In genomic region chr11:116849491-116849890, GRCh38 we compare ENCODE assay signal across 19 cellular contexts. TPM values are rescaled to one million over a fixed set of nuclear protein-coding genes. Genes with fewer than 3 reads are reported as not detected.
DNase-seq lines count a peak whose midpoint lies in the region; ATAC-seq and TF ChIP-seq lines count a peak whose summit lies in the region.
"Had no signal": no experiment of that assay in that cellular context is flagged by ENCODE, and none has a peak within 500 bp of the region (broad histone marks: within the 10 kb centered on the region; RNA-seq: fewer than 3 reads in every experiment).

No MANE protein-coding gene starts in this region.

- no peak overlapping the region for H3K56ac ChIP-seq in H9 (ENCODE audit: insufficient read length, low read depth, low read length)

- H4K91ac ChIP-seq in H9 (ENCODE audit: insufficient read length, low read depth, low read length), result no peak overlapping the region

- no peak overlapping the region for H3T11ph ChIP-seq in H9 (ENCODE audit: low read length)

- no peak overlapping the region for H2BK15ac ChIP-seq in H9 (ENCODE audit: low read depth, low read length)

- TF ChIP-seq CTCF in H9 (conservative IDR thresholded peaks at IDR 0.05) (no peak), progenitor cell of endocrine pancreas (IDR thresholded peaks at IDR 0.05; ENCODE audit: unreplicated experiment) (no peak)

- no peak overlapping the region for H2BK20ac ChIP-seq in H9 (ENCODE audit: low read depth, low read length, poor library complexity, severe bottlenecking)

- no peaks in the 10 kb centered on the region for H3K27me3 ChIP-seq in H9 (ENCODE audit: insufficient read depth, low read length)

- H3K14ac ChIP-seq in H9 (ENCODE audit: insufficient read depth, low read length), result no peak overlapping the region

- H2AFZ ChIP-seq in H9 (ENCODE audit: low read length), result no peak overlapping the region

- WGBS in H9 (ENCODE audit: extremely low coverage, insufficient read length, low lambda C conversion rate), result no CpG with 5 or more reads among the region's 6 CpGs

- no peak overlapping the region for H3K4me3 Mint-ChIP-seq in activated naive CD4-positive, alpha-beta T cell treated with anti-CD3 and anti-CD28 coated beads, Interleukin-2, amount 10 ng/mL, durations not matched to agents 7 days and 5 days
- no peak overlapping the region for H3K4me3 Mint-ChIP-seq in activated naive CD4-positive, alpha-beta T cell treated with anti-CD3 and anti-CD28 coated beads for 36 hours
- H3K4me3 Mint-ChIP-seq in H9, result no peak overlapping the region
- peak overlapping the region; percentile 19 for H3K4me3 Mint-ChIP-seq in T-helper 17 cell
- H3K4me3 Mint-ChIP-seq in progenitor cell of endocrine pancreas (ENCODE audit: low read depth), result no peak overlapping the region

- H3K9ac ChIP-seq in H9 (ENCODE audit: extremely low read depth, insufficient read length, low read length), result no peak overlapping the region
- H3K9ac ChIP-seq: KMS-11 had no signal

- no peak overlapping the region for H3K18ac ChIP-seq in H9 (ENCODE audit: insufficient read length, low read depth, low read length)

- peaks cover 58% of the 10 kb centered on the region for H3K36me3 Mint-ChIP-seq in activated naive CD4-positive, alpha-beta T cell treated with anti-CD3 and anti-CD28 coated beads, Interleukin-2, amount 10 ng/mL, durations not matched to agents 7 days and 5 days
- H3K36me3 Mint-ChIP-seq in activated naive CD4-positive, alpha-beta T cell treated with anti-CD3 and anti-CD28 coated beads for 36 hours (ENCODE audit: low read depth), result peaks cover 17% of the 10 kb centered on the region
- peaks cover 13 to 46% (median 40%) of the 10 kb centered on the region in 3 experiments; a peak in 6 of 7 replicates for H3K36me3 Mint-ChIP-seq in H9 (ENCODE audit: insufficient read depth in 1 of 3, low read depth in 3 of 3)
- peaks cover 9% of the 10 kb centered on the region for H3K36me3 Mint-ChIP-seq in T-helper 17 cell (ENCODE audit: low read depth)
- H3K36me3 Mint-ChIP-seq in progenitor cell of endocrine pancreas (ENCODE audit: insufficient read depth), result peaks cover 21% of the 10 kb centered on the region

- no peaks in the 10 kb centered on the region for H4K20me1 ChIP-seq in H9 (ENCODE audit: control insufficient read depth, insufficient read depth, insufficient read length)

- H3K79me2 ChIP-seq in H9 (ENCODE audit: insufficient read depth, low read length), result no peaks in the 10 kb centered on the region

- no peaks in the 10 kb centered on the region for H3K79me1 ChIP-seq in H9 (ENCODE audit: insufficient read depth, low read depth, low read length, poor library complexity, severe bottlenecking)

- H3K27ac ChIP-seq in H9 (ENCODE audit: insufficient read length, low read depth, low read length), result no peak overlapping the region
- H3K27ac ChIP-seq: C4-2B, KMS-11 had no signal

- H3K23me2 ChIP-seq in H9 (ENCODE audit: insufficient read length, low read depth, low read length, poor library complexity, severe bottlenecking), result no peaks in the 10 kb centered on the region

- no peak for ATAC-seq in T-helper 17 cell

- no peak overlapping the region for H2AK5ac ChIP-seq in H9 (ENCODE audit: insufficient read length, low read length)

- no peak overlapping the region for H3K4ac ChIP-seq in H9 (ENCODE audit: low read depth, low read length)

- no peak for DNase-seq in activated naive CD4-positive, alpha-beta T cell treated with anti-CD3 and anti-CD28 coated beads, Interleukin-2, amount 10 ng/mL, durations not matched to agents 7 days and 5 days
- no peak for DNase-seq in activated naive CD4-positive, alpha-beta T cell treated with anti-CD3 and anti-CD28 coated beads for 36 hours
- DNase-seq in H9, result no peak
- no peak for DNase-seq in T-helper 17 cell
- DNase-seq in progenitor cell of endocrine pancreas (ENCODE audit: low spot score, unreplicated experiment), result no peak
- no peak for DNase-seq in NCI-H748 (lab: John Stamatoyannopoulos, UW; ENCODE audit: unreplicated experiment)
- no peak for DNase-seq in DMS53 (lab: John Stamatoyannopoulos, UW)
- no peak for DNase-seq in NCI-H1105 (lab: John Stamatoyannopoulos, UW)
- DNase-seq: Calu3; HCEC 1CT; MM.1S; NCI-H1105 treated with DMSO at 0.1 percent for 48 hours; NCI-H187; NCI-H69; NK-92 treated with Interleukin-12 subunit alpha and Interleukin-12 subunit beta, amount 100 ng/mL, for 24 hours; RPMI8226 had no signal

- no peaks in the 10 kb centered on the region for H3K9me3 Mint-ChIP-seq in activated naive CD4-positive, alpha-beta T cell treated with anti-CD3 and anti-CD28 coated beads, Interleukin-2, amount 10 ng/mL, durations not matched to agents 7 days and 5 days
- H3K9me3 Mint-ChIP-seq in activated naive CD4-positive, alpha-beta T cell treated with anti-CD3 and anti-CD28 coated beads for 36 hours, result no peaks in the 10 kb centered on the region
- no peaks in the 10 kb centered on the region for H3K9me3 Mint-ChIP-seq in H9
- H3K9me3 Mint-ChIP-seq in progenitor cell of endocrine pancreas (ENCODE audit: low read depth), result no peaks in the 10 kb centered on the region

- H3K23ac ChIP-seq in H9 (ENCODE audit: insufficient read length, low read depth, low read length), result no peak overlapping the region

- no peak overlapping the region for H2BK12ac ChIP-seq in H9 (ENCODE audit: insufficient read length, low read depth, low read length)

- no peak overlapping the region for H3K4me2 ChIP-seq in H9 (ENCODE audit: insufficient read depth, insufficient read length, low read length)
- H3K4me2 ChIP-seq: KMS-11 had no signal

- H4K8ac ChIP-seq in H9 (replicated peaks; ENCODE audit: insufficient read length, low read depth, low read length), result no peak overlapping the region

- H3K27me3 Mint-ChIP-seq in activated naive CD4-positive, alpha-beta T cell treated with anti-CD3 and anti-CD28 coated beads, Interleukin-2, amount 10 ng/mL, durations not matched to agents 7 days and 5 days, result no peaks in the 10 kb centered on the region
- H3K27me3 Mint-ChIP-seq in activated naive CD4-positive, alpha-beta T cell treated with anti-CD3 and anti-CD28 coated beads for 36 hours (ENCODE audit: low read depth), result no peaks in the 10 kb centered on the region
- H3K27me3 Mint-ChIP-seq in H9 (ENCODE audit: low read depth) (no peaks in the 10 kb centered on the region), T-helper 17 cell (no peaks in the 10 kb centered on the region), progenitor cell of endocrine pancreas (no peaks in the 10 kb centered on the region)

- no peak overlapping the region for H2BK120ac ChIP-seq in H9 (ENCODE audit: low read depth, low read length, poor library complexity, severe bottlenecking)

- intact Hi-C loops in activated naive CD4-positive, alpha-beta T cell treated with anti-CD3 and anti-CD28 coated beads for 36 hours (cut with micrococcal nuclease), result no loop called here

- H3K4me1 ChIP-seq in H9 (ENCODE audit: insufficient read depth, low read length), result no peaks in the 10 kb centered on the region

- no peak overlapping the region for H4K5ac ChIP-seq in H9 (ENCODE audit: insufficient read length, low read depth, low read length)

- CTCF ChIA-PET in activated naive CD4-positive, alpha-beta T cell treated with anti-CD3 and anti-CD28 coated beads, Interleukin-2, amount 10 ng/mL, durations not matched to agents 7 days and 5 days (lab: Charles Lee), result interaction anchor here (1.3 to 5.9 kb wide), 3 partner anchors 13 to 256 kb away, joined by 3 to 57 read pairs (median 4); partner anchors contain the start of gene APOA1
- CTCF ChIA-PET in activated naive CD4-positive, alpha-beta T cell treated with anti-CD3 and anti-CD28 coated beads for 36 hours (lab: Charles Lee), result interaction anchor here (0.8 kb wide), 1 partner anchor 28 kb away, joined by 3 read pairs; no protein-coding TSS in a partner anchor

- H3K9me3 ChIP-seq in H9 (ENCODE audit: control insufficient read depth, low read depth, low read length) (no peaks in the 10 kb centered on the region), T-helper 17 cell (ENCODE audit: control insufficient read depth, low read length, poor library complexity, severe bottlenecking) (no peaks in the 10 kb centered on the region)

- no peak overlapping the region for H2BK5ac ChIP-seq in H9 (ENCODE audit: insufficient read length, low read length)

- H3K4me1 Mint-ChIP-seq in activated naive CD4-positive, alpha-beta T cell treated with anti-CD3 and anti-CD28 coated beads, Interleukin-2, amount 10 ng/mL, durations not matched to agents 7 days and 5 days, result peaks cover 51% of the 10 kb centered on the region
- peaks cover 35% of the 10 kb centered on the region for H3K4me1 Mint-ChIP-seq in activated naive CD4-positive, alpha-beta T cell treated with anti-CD3 and anti-CD28 coated beads for 36 hours (ENCODE audit: low read depth)
- no peaks in the 10 kb centered on the region for H3K4me1 Mint-ChIP-seq in H9
- peaks cover 45% of the 10 kb centered on the region for H3K4me1 Mint-ChIP-seq in T-helper 17 cell
- H3K4me1 Mint-ChIP-seq in progenitor cell of endocrine pancreas (ENCODE audit: low read depth), result peaks cover 6% of the 10 kb centered on the region

- peak overlapping the region; percentile 20 for H3K27ac Mint-ChIP-seq in activated naive CD4-positive, alpha-beta T cell treated with anti-CD3 and anti-CD28 coated beads, Interleukin-2, amount 10 ng/mL, durations not matched to agents 7 days and 5 days
- no peak overlapping the region for H3K27ac Mint-ChIP-seq in activated naive CD4-positive, alpha-beta T cell treated with anti-CD3 and anti-CD28 coated beads for 36 hours
- H3K27ac Mint-ChIP-seq in H9, result peak overlapping the region in 2 of 3 experiments; percentile 2 to 66; a peak in 2 of 7 replicates
- peak overlapping the region; percentile 95 for H3K27ac Mint-ChIP-seq in T-helper 17 cell
- H3K27ac Mint-ChIP-seq in progenitor cell of endocrine pancreas, result peak overlapping the region; percentile 3

RNA-seq across cellular contexts. Expression of gene APOA1, which starts 12.1 kb away (rescaled TPM):
- total RNA-seq in activated naive CD4-positive, alpha-beta T cell treated with anti-CD3 and anti-CD28 coated beads for 36 hours, result not detected
- 0.68 and 0.79 TPM in 2 replicates for total RNA-seq in H9 (2021)
- 1 to 10 TPM in 1 of 2 donors, not detected in 1; 1.2 TPM for total RNA-seq in T-helper 17 cell
- total RNA-seq in progenitor cell of endocrine pancreas, result 189 and 203 TPM in 2 replicates
- total RNA-seq: Calu3 had no signal

RNA-seq across cellular contexts. Expression of gene APOC3, which starts 19.8 kb away (rescaled TPM):
- total RNA-seq in activated naive CD4-positive, alpha-beta T cell treated with anti-CD3 and anti-CD28 coated beads for 36 hours, result not detected
- total RNA-seq in H9 (2021) (not detected in 2 replicates), T-helper 17 cell (not detected), progenitor cell of endocrine pancreas (14.9 and 16.3 TPM in 2 replicates)
- total RNA-seq: Calu3, OCI-LY7 had no signal

RNA-seq across cellular contexts. Expression of gene APOA4, which starts 26.4 kb away (rescaled TPM):
- not detected for total RNA-seq in activated naive CD4-positive, alpha-beta T cell treated with anti-CD3 and anti-CD28 coated beads for 36 hours
- total RNA-seq in H9 (2021) (not detected in 2 replicates), T-helper 17 cell (not detected), progenitor cell of endocrine pancreas (not detected in 2 replicates)
- total RNA-seq: Calu3, OCI-LY7 had no signal

RNA-seq across cellular contexts. Expression of gene APOA5, which starts 57.8 kb away (rescaled TPM):
- total RNA-seq in activated naive CD4-positive, alpha-beta T cell treated with anti-CD3 and anti-CD28 coated beads for 36 hours, result not detected
- total RNA-seq in H9 (2021) (0.11 TPM in 1 of 2 replicates, not detected in the other), T-helper 17 cell (not detected), progenitor cell of endocrine pancreas (not detected in 2 replicates)
- total RNA-seq: Calu3, OCI-LY7 had no signal

Comparison
In these comparisons a context has a peak if more than half of its experiments do, and no peak if none do; other contexts are left out.
1. RNA of gene APOA1, which starts 12.1 kb away (total RNA-seq): 189 to 203 TPM in progenitor cell of endocrine pancreas; 1.2 TPM in T-helper 17 cell, 0.68 to 0.79 TPM in H9 and not detected in activated naive CD4-positive, alpha-beta T cell treated with anti-CD3 and anti-CD28 coated beads for 36 hours; every median in the first group is over 10 times any median in the second.
2. RNA of gene APOC3, which starts 19.8 kb away (total RNA-seq): 14.9 to 16.3 TPM in progenitor cell of endocrine pancreas; not detected in activated naive CD4-positive, alpha-beta T cell treated with anti-CD3 and anti-CD28 coated beads for 36 hours, not detected in H9 and not detected in T-helper 17 cell; every median in the first group is over 10 times any median in the second.